In genomic region chrX:118325453-118325852, GRCh38 we compare ENCODE assay signal across 16 cellular contexts. TPM values are rescaled to one million over a fixed set of nuclear protein-coding genes. Genes with fewer than 3 reads are reported as not detected.
DNase-seq lines count a peak whose midpoint lies in the region; ATAC-seq and TF ChIP-seq lines count a peak whose summit lies in the region.
"Had no signal": no experiment of that assay in that cellular context is flagged by ENCODE, and none has a peak within 500 bp of the region (broad histone marks: within the 10 kb centered on the region; RNA-seq: fewer than 3 reads in every experiment).

No MANE protein-coding gene starts in this region.

- H3K9me3 Mint-ChIP-seq in GM23338 = no peaks in the 10 kb centered on the region; the same call in 2 of the 3 replicates
- H3K9me3 Mint-ChIP-seq: CD8-positive, alpha-beta T cell; natural killer cell had no signal

- H3K56ac ChIP-seq in mesendoderm (ENCODE audit: low read length) = no peak overlapping the region

- in situ Hi-C loops in SK-MEL-5 (cut with HindIII; ENCODE audit: low pct_unique_long_range_greater_than_20kb, low sequenced_read_pairs) = no loop called here

- no peak for ATAC-seq in GM23338
- ATAC-seq in GM21360 (IDR thresholded peaks at IDR 0.05; ENCODE audit: unreplicated experiment) = no peak
- ATAC-seq in HG03095 (IDR thresholded peaks at IDR 0.05; ENCODE audit: unreplicated experiment) = no peak
- ATAC-seq: CD8-positive, alpha-beta T cell; natural killer cell had no signal

- H4K20me1 ChIP-seq in GM23338 (replicated peaks; ENCODE audit: insufficient read depth) = no peaks in the 10 kb centered on the region

- no peak overlapping the region for H3K27ac Mint-ChIP-seq in GM23338
- H3K27ac Mint-ChIP-seq: CD8-positive, alpha-beta T cell; natural killer cell had no signal

- H3K79me1 ChIP-seq in mesendoderm (ENCODE audit: low read length) = no peaks in the 10 kb centered on the region

- DNase-seq in AG09319 (ENCODE audit: extremely low read depth, low read depth) = no peak
- DNase-seq in GM23338 (ENCODE audit: low spot score) = peak; percentile 22
- DNase-seq in SK-MEL-5 (ENCODE audit: low read depth, low spot score) = peak; percentile 9
- DNase-seq in fibroblast of the aortic adventitia (ENCODE audit: low read depth) = peak; percentile 7
- no peak for DNase-seq in mesendoderm
- no peak for DNase-seq in caudate nucleus (lab: John Stamatoyannopoulos, UW)
- DNase-seq: activated CD4-positive, alpha-beta T cell treated with anti-CD3 and anti-CD28 coated beads for 48 hours; activated gamma-delta T cell treated with Interleukin-2 at 50 U/mL for 16 hours; CD8-positive, alpha-beta T cell; effector memory CD4-positive, alpha-beta T cell; natural killer cell; NCI-H2227 treated with DMSO at 0.1 percent for 48 hours; stimulated activated CD4-positive, alpha-beta T cell treated with anti-CD3 and anti-CD28 coated beads, Interleukin-12 subunit alpha, Interleukin-12 subunit beta, amount 100 ng/mL, for 4 hours had no signal

- H4K5ac ChIP-seq in mesendoderm (ENCODE audit: low read length) = no peak overlapping the region

- H3K4ac ChIP-seq in mesendoderm (ENCODE audit: low read depth, low read length) = no peak overlapping the region

- no peaks in the 10 kb centered on the region for H3K36me3 ChIP-seq in GM23338 (ENCODE audit: insufficient read depth)
- H3K36me3 ChIP-seq in mesendoderm (ENCODE audit: control insufficient read depth, insufficient read depth, low read length) = no peaks in the 10 kb centered on the region

- H3K27me3 Mint-ChIP-seq in GM23338 (ENCODE audit: insufficient read depth, low read depth, poor library complexity) = no peaks in the 10 kb centered on the region

- H2BK120ac ChIP-seq in mesendoderm (ENCODE audit: low read depth, low read length) = no peak overlapping the region

- no peak overlapping the region for H3K23ac ChIP-seq in mesendoderm (ENCODE audit: low read length)

- no peaks in the 10 kb centered on the region for H3K36me3 Mint-ChIP-seq in GM23338 (ENCODE audit: low read depth)
- H3K36me3 Mint-ChIP-seq: CD8-positive, alpha-beta T cell; natural killer cell had no signal

- H3K79me2 ChIP-seq in GM23338 (replicated peaks; ENCODE audit: insufficient read depth) (no peaks in the 10 kb centered on the region), mesendoderm (ENCODE audit: control insufficient read depth, insufficient read depth, low read length) (no peaks in the 10 kb centered on the region)

- H3K27ac ChIP-seq in GM23338 (ENCODE audit: low read depth) (no peak overlapping the region), mesendoderm (ENCODE audit: low read depth, low read length) (no peak overlapping the region), caudate nucleus (ENCODE audit: low read depth, low read length) (no peak overlapping the region)
- H3K27ac ChIP-seq: SK-N-MC had no signal

- H3K4me3 ChIP-seq in GM23338 (no peak overlapping the region), fibroblast of the aortic adventitia (ENCODE audit: low read depth, low read length) (no peak overlapping the region), mesendoderm (ENCODE audit: low read length) (no peak overlapping the region)
- H3K4me3 ChIP-seq: SK-N-MC had no signal

- H3K18ac ChIP-seq in mesendoderm (ENCODE audit: low read length) = no peak overlapping the region

- no peak overlapping the region for H2AFZ ChIP-seq in GM23338

- H3K4me3 Mint-ChIP-seq in GM23338 = no peak overlapping the region
- H3K4me3 Mint-ChIP-seq: CD8-positive, alpha-beta T cell; natural killer cell had no signal

- peak; percentile 15 for TF ChIP-seq CTCF in AG09319 (IDR thresholded peaks at IDR 0.05; ENCODE audit: low read depth, low read length)
- peak in 1 of 2 experiments; percentile 36; a peak in 3 of 4 replicates for TF ChIP-seq CTCF in GM23338 (conservative IDR thresholded peaks at IDR 0.05; ENCODE audit: low read depth in 2 of 2)
- TF ChIP-seq CTCF in fibroblast of the aortic adventitia (IDR thresholded peaks at IDR 0.05; ENCODE audit: insufficient read depth, low read length) = peak; percentile 40

- H2AK5ac ChIP-seq in mesendoderm (ENCODE audit: low read length) = no peak overlapping the region

- no peaks in the 10 kb centered on the region for H3K9me2 ChIP-seq in GM23338 (ENCODE audit: insufficient read depth)

- peaks cover 4% of the 10 kb centered on the region; the same call in 1 of the 3 replicates for H3K4me1 Mint-ChIP-seq in GM23338
- H3K4me1 Mint-ChIP-seq: natural killer cell had no signal

- no peak overlapping the region for H2BK5ac ChIP-seq in mesendoderm (ENCODE audit: low read length)

- no peak overlapping the region for H4K8ac ChIP-seq in mesendoderm (ENCODE audit: low read depth, low read length)

- H3K4me2 ChIP-seq in GM23338 (no peak overlapping the region), mesendoderm (ENCODE audit: low read length) (no peak overlapping the region)

- no CpG with 5 or more reads among the region's 2 CpGs for WGBS in mesendoderm (ENCODE audit: extremely low coverage, insufficient coverage, low lambda C conversion rate)

- H3K4me1 ChIP-seq in GM23338 (ENCODE audit: insufficient read depth) = no peaks in the 10 kb centered on the region
- no peaks in the 10 kb centered on the region for H3K4me1 ChIP-seq in mesendoderm (ENCODE audit: control insufficient read depth, low read depth, low read length)

- no peak overlapping the region for H2BK15ac ChIP-seq in mesendoderm (replicated peaks; ENCODE audit: low read depth)

- H3K27me3 ChIP-seq in GM23338 (ENCODE audit: insufficient read depth) (no peaks in the 10 kb centered on the region), mesendoderm (ENCODE audit: insufficient read depth, low read length, poor library complexity) (no peaks in the 10 kb centered on the region)

- no peak overlapping the region for H3K9ac ChIP-seq in mesendoderm (ENCODE audit: low read length)

- H3F3A ChIP-seq in GM23338 (replicated peaks; ENCODE audit: low read depth) = no peaks in the 10 kb centered on the region

TF ChIP-seq in GM23338, 12 proteins besides CTCF, POLR2A, EP300 and RAD21 (continues in another document):
- TF ChIP-seq EZH2phosphoT487 (IDR thresholded peaks at IDR 0.05; ENCODE audit: unreplicated experiment) (no peak), ZNF331 (CRISPR knock-in tag; IDR thresholded peaks at IDR 0.05; ENCODE audit: low read depth) (no peak)

RNA-seq across cellular contexts. Expression of gene WDR44, which starts 20.5 kb away (rescaled TPM):
- 17.5 and 20.7 TPM in 2 replicates for total RNA-seq in GM23338 (2014; rRNA removed; shearing (Covaris generic))
- 19.5 and 21.0 TPM in 2 replicates for polyA plus RNA-seq in GM23338 (2016; fragmentation: Nextera tagmentation; extraction: Ambion mirVana)
- 8.3 and 8.5 TPM in 2 replicates for total RNA-seq in SK-MEL-5 (2014; rRNA removed; shearing (Covaris generic))
- 6.0 and 9.5 TPM in 2 replicates for polyA plus RNA-seq in SK-MEL-5 (2015; cell fraction: cytosol; rRNA removed)
- polyA plus RNA-seq in SK-MEL-5 (2015; cell fraction: nucleus; rRNA removed) = 6.5 and 8.2 TPM in 2 replicates
- 20.9 and 25.3 TPM in 2 replicates for total RNA-seq in fibroblast of the aortic adventitia (ENCODE audit: low replicate concordance)
- 10.2 TPM for polyA plus RNA-seq in mesendoderm (2013, experiment 1 of 2)
- 10.3 TPM for polyA plus RNA-seq in mesendoderm (2013, experiment 2 of 2)

Comparison
In these comparisons a context has a peak if more than half of its experiments do, and no peak if none do; other contexts are left out.
1. DNase-seq: peak in GM23338 (single experiment), SK-MEL-5 (single experiment) and fibroblast of the aortic adventitia (single experiment); none in AG09319 (single experiment), mesendoderm (single experiment) and caudate nucleus (0 of 61).